ENCODE assay signal across 13 cellular contexts in the genomic region with DNA sequence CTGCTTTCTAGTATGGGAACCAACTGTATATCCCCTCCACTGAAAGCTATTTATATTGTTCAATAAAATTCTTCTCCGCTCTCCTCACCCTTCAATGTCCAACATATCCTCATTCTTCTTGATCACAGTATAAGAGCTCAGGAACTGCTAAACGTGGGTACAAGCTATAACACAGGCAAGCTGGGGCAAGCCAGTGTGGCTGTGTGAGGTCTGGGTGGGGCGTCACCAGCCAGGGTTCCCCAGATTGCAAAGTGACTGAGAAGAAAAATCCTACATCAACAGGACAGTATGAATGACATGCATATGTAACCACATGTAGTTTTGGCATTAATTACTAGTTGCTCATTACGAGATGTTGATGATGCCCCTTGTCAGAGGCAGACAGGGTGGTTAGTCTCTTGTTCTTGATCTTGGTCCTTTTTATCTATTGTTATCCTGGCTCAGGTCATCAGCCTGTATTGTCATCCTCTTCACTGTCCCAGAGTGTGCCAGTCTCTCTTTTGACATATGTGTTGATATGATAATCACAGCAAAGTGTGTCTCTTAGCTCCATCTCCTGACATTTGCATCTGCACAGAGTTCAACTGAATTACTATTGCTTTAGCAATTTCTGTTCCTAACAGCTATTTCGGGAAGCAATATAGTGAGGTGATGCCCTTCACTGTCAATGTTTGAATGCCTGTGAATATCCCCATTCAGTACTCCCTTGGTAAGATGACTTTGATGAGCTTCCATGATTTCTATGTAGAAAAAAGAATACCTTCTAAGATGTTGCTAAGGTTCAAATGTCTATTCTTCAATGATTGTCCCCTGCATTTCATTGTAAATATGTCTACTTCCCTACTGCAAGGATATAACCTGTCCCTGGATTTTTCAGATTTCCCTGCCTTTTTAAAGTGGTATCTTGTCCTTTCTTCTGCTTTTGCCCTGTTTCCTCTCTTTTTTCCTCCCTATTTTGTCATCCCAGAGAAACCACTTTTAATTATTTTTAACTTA.
A peak's percentile ranks its signal among the peaks of the same experiment; 100 is the strongest.
DNase-seq lines count a peak whose midpoint lies in the region; ATAC-seq and TF ChIP-seq lines count a peak whose summit lies in the region.
"Had no signal": no experiment of that assay in that cellular context is flagged by ENCODE, and none has a peak within 500 bp of the region (broad histone marks: within the 10 kb centered on the region; RNA-seq: fewer than 3 reads in every experiment).

No MANE protein-coding gene starts in this region.

- H3K27ac ChIP-seq in mammary epithelial cell (ENCODE audit: insufficient read depth, low read depth, low read length) = no peak overlapping the region
- no peak overlapping the region for H3K27ac ChIP-seq in foreskin keratinocyte
- H3K27ac ChIP-seq: BLaER1, HL-60 had no signal

- dilution Hi-C loops in mammary epithelial cell (cut with HindIII; ENCODE audit: low sequenced_read_pairs) = no loop called here

- TF ChIP-seq CTCF in mammary epithelial cell (conservative IDR thresholded peaks at IDR 0.05 in 1 of 2, IDR thresholded peaks at IDR 0.05 in 1 of 2; ENCODE audit: extremely low read depth in 1 of 2, insufficient read depth in 1 of 2, low read depth in 1 of 2, low read length in 2 of 2) (no peak), foreskin keratinocyte (conservative IDR thresholded peaks at IDR 0.05) (no peak)

- peak; percentile 27 for ATAC-seq in foreskin keratinocyte
- no peak for ATAC-seq in HG03378 (IDR thresholded peaks at IDR 0.05; ENCODE audit: unreplicated experiment)
- no peak for ATAC-seq in Right ventricle myocardium superior (ENCODE audit: poor library complexity)
- no peak for ATAC-seq in GM21737 (IDR thresholded peaks at IDR 0.05; ENCODE audit: unreplicated experiment)
- ATAC-seq: GM23338 had no signal

- no peak overlapping the region for H3K9ac ChIP-seq in mammary epithelial cell (ENCODE audit: insufficient read depth, low read length)
- H3K9ac ChIP-seq: BLaER1 had no signal

- no peaks in the 10 kb centered on the region for H3K27me3 ChIP-seq in mammary epithelial cell (ENCODE audit: insufficient read depth, low read length)
- no peaks in the 10 kb centered on the region for H3K27me3 ChIP-seq in foreskin keratinocyte
- H3K27me3 ChIP-seq: BLaER1 had no signal

- H3K4me1 ChIP-seq in mammary epithelial cell (ENCODE audit: insufficient read depth, low read length) (peaks cover 18% of the 10 kb centered on the region), foreskin keratinocyte (no peaks in the 10 kb centered on the region)
- H3K4me1 ChIP-seq: BLaER1 had no signal

- DNase-seq in NCI-H2171 treated with DMSO at 0.1 percent for 48 hours (lab: John Stamatoyannopoulos, UW) (peak; percentile 33), NCI-H2171 (lab: John Stamatoyannopoulos, UW) (no peak), mammary epithelial cell (peak; percentile 50), foreskin keratinocyte (peak in 1 of 2 donors; percentile 22), Right ventricle myocardium superior (no peak)
- DNase-seq: 8988T; CD4-positive, alpha-beta memory T cell; HCEC 1CT had no signal

- no peaks in the 10 kb centered on the region for H3K9me3 ChIP-seq in mammary epithelial cell (replicated peaks; ENCODE audit: insufficient read depth, low read length)
- H3K9me3 ChIP-seq: BLaER1 had no signal

- in situ Hi-C loops in mammary epithelial cell (cut with MboI; ENCODE audit: low sequenced_read_pairs in 2 of 2) = no loop called here

- peak overlapping the region; percentile 53 for H3K4me2 ChIP-seq in mammary epithelial cell (ENCODE audit: insufficient read depth, low read depth, low read length)
- H3K4me2 ChIP-seq: BLaER1, GM23338 had no signal

- intact Hi-C loops in mammary epithelial cell (cut with micrococcal nuclease) (loop anchor here (5.0 kb wide), 1 partner anchor 58 kb away; no protein-coding TSS in a partner anchor), Right ventricle myocardium superior (cut with DNase I) (no loop called here)

- no peaks in the 10 kb centered on the region for H4K20me1 ChIP-seq in mammary epithelial cell (ENCODE audit: insufficient read depth, low read length)
- H4K20me1 ChIP-seq: BLaER1 had no signal

- 49% methylated on average over 5 of the region's 5 CpGs for WGBS in mammary epithelial cell (ENCODE audit: low coverage, missing lambda C conversion rate)

- H2AFZ ChIP-seq in mammary epithelial cell (ENCODE audit: low read depth, low read length) = peak overlapping the region; percentile 39
- H2AFZ ChIP-seq: GM23338 had no signal

- H3K4me3 ChIP-seq in mammary epithelial cell (replicated peaks in 1 of 3; ENCODE audit: insufficient read depth in 1 of 3, low read depth in 2 of 3, low read length in 3 of 3) = no peak overlapping the region
- H3K4me3 ChIP-seq: BLaER1, GM23338 had no signal

- no peaks in the 10 kb centered on the region for H3K36me3 ChIP-seq in mammary epithelial cell (ENCODE audit: insufficient read depth, low read length)
- H3K36me3 ChIP-seq: BLaER1 had no signal

- CTCF ChIA-PET in mammary epithelial cell (lab: Charles Lee; ENCODE audit: low non-redundant PET) = no interaction called here

- H3K79me2 ChIP-seq in mammary epithelial cell (ENCODE audit: insufficient read depth, low read length) = no peaks in the 10 kb centered on the region

- BruUV-seq in mammary epithelial cell (replicated peaks; lab: Mats Ljungman, UMichigan) = no TSS peak

Comparison
In these comparisons a context has a peak if more than half of its experiments do, and no peak if none do; other contexts are left out.
1. DNase-seq: peak in NCI-H2171 treated with DMSO at 0.1 percent for 48 hours (single experiment) and mammary epithelial cell (single experiment); none in NCI-H2171 (single experiment) and Right ventricle myocardium superior (single experiment).